1 cellular context compared by ENCODE assay signal in the genomic region with DNA sequence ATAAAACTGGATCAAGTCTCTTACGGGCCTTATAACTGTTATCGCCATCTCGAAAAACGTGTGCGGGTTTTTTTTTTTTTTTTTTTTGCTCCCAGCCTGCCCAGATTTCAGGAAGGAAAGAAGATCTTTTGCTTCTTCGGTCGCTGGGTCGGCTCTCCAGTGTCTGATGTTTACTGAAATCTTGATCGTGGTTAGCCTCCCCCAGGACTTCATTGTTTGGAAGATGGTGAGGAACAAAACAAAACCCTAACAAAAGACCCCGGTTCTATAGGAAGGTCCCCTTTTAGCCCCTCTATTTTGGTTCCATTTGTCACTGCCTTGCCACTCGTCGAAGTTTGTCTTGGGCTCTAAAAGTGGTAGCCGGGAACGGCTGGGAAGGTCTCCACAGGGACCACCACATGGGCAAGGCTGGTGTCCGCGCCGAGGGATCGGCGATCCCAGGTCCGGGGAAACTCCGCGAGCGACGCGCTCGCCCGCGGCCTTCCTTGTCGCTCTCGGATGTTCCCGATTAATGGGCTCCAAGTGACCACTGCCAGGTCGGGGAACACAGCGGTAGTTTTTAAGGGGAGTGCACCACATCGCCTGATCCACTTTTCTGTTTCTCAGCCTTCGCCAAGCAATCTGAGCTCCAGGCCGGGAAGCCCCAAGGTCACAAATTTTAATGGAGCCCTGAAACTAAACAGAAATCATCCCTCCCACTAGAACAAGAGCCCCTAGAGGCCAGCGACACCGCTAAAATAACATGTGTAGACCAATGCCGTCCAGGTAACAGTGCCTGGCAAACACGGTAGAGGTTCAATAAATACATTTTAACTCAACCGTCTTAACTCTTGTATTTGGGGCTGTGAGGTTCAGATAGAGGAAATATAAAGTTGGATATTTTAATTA.
TF ChIP-seq lines count a peak whose summit lies in the region.

No MANE protein-coding gene starts in this region.

TF ChIP-seq in HepG2, 621 proteins besides CTCF, POLR2A, EP300 and RAD21 (continued from another document and continues in another):
- no peak for TF ChIP-seq ZNF329 (CRISPR knock-in tag; IDR thresholded peaks at IDR 0.05; ENCODE audit: low read depth)
- 0 out of 2 replicates have a peak, but pooled peaks have one; percentile 84 for TF ChIP-seq ZSCAN20 (CRISPR knock-in tag; IDR thresholded peaks at IDR 0.05; ENCODE audit: borderline replicate concordance)
- TF ChIP-seq NCOR1 (IDR thresholded peaks at IDR 0.05; ENCODE audit: borderline replicate concordance, low read length) = no peak
- TF ChIP-seq ZNF180 (CRISPR knock-in tag; IDR thresholded peaks at IDR 0.05; ENCODE audit: borderline replicate concordance, low read depth) = no peak
- TF ChIP-seq NFYC (CRISPR knock-in tag; IDR thresholded peaks at IDR 0.05) = no peak
- no peak for TF ChIP-seq ZNF546 (CRISPR knock-in tag; conservative IDR thresholded peaks at IDR 0.05)
- no peak for TF ChIP-seq ZNF564 (CRISPR knock-in tag; IDR thresholded peaks at IDR 0.05)
- no peak; the same call in 1 of the 2 replicates for TF ChIP-seq ZNF335 (CRISPR knock-in tag; IDR thresholded peaks at IDR 0.05)
- TF ChIP-seq, protein P1, sequence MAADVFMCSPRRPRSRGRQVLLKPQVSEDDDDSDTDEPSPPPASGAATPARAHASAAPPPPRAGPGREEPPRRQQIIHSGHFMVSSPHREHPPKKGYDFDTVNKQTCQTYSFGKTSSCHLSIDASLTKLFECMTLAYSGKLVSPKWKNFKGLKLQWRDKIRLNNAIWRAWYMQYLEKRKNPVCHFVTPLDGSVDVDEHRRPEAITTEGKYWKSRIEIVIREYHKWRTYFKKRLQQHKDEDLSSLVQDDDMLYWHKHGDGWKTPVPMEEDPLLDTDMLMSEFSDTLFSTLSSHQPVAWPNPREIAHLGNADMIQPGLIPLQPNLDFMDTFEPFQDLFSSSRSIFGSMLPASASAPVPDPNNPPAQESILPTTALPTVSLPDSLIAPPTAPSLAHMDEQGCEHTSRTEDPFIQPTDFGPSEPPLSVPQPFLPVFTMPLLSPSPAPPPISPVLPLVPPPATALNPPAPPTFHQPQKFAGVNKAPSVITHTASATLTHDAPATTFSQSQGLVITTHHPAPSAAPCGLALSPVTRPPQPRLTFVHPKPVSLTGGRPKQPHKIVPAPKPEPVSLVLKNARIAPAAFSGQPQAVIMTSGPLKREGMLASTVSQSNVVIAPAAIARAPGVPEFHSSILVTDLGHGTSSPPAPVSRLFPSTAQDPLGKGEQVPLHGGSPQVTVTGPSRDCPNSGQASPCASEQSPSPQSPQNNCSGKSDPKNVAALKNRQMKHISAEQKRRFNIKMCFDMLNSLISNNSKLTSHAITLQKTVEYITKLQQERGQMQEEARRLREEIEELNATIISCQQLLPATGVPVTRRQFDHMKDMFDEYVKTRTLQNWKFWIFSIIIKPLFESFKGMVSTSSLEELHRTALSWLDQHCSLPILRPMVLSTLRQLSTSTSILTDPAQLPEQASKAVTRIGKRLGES (CRISPR knock-in tag; IDR thresholded peaks at IDR 0.05; ENCODE audit: borderline replicate concordance) = no peak
- TF ChIP-seq ELF1 (CRISPR knock-in tag; IDR thresholded peaks at IDR 0.05) = no peak
- no peak for TF ChIP-seq NFRKB (IDR thresholded peaks at IDR 0.05)
- TF ChIP-seq, protein P2, sequence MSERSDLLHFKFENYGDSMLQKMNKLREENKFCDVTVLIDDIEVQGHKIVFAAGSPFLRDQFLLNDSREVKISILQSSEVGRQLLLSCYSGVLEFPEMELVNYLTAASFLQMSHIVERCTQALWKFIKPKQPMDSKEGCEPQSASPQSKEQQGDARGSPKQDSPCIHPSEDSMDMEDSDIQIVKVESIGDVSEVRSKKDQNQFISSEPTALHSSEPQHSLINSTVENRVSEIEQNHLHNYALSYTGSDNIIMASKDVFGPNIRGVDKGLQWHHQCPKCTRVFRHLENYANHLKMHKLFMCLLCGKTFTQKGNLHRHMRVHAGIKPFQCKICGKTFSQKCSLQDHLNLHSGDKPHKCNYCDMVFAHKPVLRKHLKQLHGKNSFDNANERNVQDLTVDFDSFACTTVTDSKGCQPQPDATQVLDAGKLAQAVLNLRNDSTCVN (CRISPR knock-in tag; IDR thresholded peaks at IDR 0.05; ENCODE audit: borderline replicate concordance) = no peak
- 0 out of 2 replicates have a peak, but pooled peaks have one; percentile 45 for TF ChIP-seq RFX5 (IDR thresholded peaks at IDR 0.05; ENCODE audit: low read depth, low read length)
- TF ChIP-seq STAT5B (CRISPR knock-in tag; IDR thresholded peaks at IDR 0.05) = peak; percentile 49; the same call in 1 of the 2 replicates
- no peak for TF ChIP-seq AKAP8 (CRISPR knock-in tag; IDR thresholded peaks at IDR 0.05)
- no peak for TF ChIP-seq ZNF460 (CRISPR knock-in tag; IDR thresholded peaks at IDR 0.05; ENCODE audit: borderline replicate concordance)
- no peak for TF ChIP-seq SIX1 (CRISPR knock-in tag; IDR thresholded peaks at IDR 0.05; ENCODE audit: borderline replicate concordance)
- TF ChIP-seq DNMT1 (CRISPR knock-in tag; IDR thresholded peaks at IDR 0.05) = no peak
- TF ChIP-seq, protein P3, sequence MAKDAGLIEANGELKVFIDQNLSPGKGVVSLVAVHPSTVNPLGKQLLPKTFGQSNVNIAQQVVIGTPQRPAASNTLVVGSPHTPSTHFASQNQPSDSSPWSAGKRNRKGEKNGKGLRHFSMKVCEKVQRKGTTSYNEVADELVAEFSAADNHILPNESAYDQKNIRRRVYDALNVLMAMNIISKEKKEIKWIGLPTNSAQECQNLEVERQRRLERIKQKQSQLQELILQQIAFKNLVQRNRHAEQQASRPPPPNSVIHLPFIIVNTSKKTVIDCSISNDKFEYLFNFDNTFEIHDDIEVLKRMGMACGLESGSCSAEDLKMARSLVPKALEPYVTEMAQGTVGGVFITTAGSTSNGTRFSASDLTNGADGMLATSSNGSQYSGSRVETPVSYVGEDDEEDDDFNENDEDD (CRISPR knock-in tag; IDR thresholded peaks at IDR 0.05; ENCODE audit: borderline replicate concordance) = no peak
- TF ChIP-seq ZNF766 (CRISPR knock-in tag; IDR thresholded peaks at IDR 0.05; ENCODE audit: borderline replicate concordance) = no peak
- TF ChIP-seq LCORL (IDR thresholded peaks at IDR 0.05) = no peak
- TF ChIP-seq LCORL (CRISPR knock-in tag; IDR thresholded peaks at IDR 0.05) = 0 out of 2 replicates have a peak, but pooled peaks have one; percentile 14
- TF ChIP-seq, protein P4, sequence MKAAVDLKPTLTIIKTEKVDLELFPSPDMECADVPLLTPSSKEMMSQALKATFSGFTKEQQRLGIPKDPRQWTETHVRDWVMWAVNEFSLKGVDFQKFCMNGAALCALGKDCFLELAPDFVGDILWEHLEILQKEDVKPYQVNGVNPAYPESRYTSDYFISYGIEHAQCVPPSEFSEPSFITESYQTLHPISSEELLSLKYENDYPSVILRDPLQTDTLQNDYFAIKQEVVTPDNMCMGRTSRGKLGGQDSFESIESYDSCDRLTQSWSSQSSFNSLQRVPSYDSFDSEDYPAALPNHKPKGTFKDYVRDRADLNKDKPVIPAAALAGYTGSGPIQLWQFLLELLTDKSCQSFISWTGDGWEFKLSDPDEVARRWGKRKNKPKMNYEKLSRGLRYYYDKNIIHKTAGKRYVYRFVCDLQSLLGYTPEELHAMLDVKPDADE (CRISPR knock-in tag; IDR thresholded peaks at IDR 0.05) = no peak
- no peak for TF ChIP-seq ZNF121 (CRISPR knock-in tag; IDR thresholded peaks at IDR 0.05)
- no peak for TF ChIP-seq ATF7-NPFF (CRISPR knock-in tag; IDR thresholded peaks at IDR 0.05; ENCODE audit: low read depth)
- TF ChIP-seq HNRNPLL (IDR thresholded peaks at IDR 0.05; ENCODE audit: low read depth, low read length, poor library complexity, severe bottlenecking) = peak; percentile 55
- TF ChIP-seq FOXA3 (CRISPR knock-in tag; IDR thresholded peaks at IDR 0.05) = peak; percentile 5; the same call in 1 of the 2 replicates
- TF ChIP-seq, protein P5, sequence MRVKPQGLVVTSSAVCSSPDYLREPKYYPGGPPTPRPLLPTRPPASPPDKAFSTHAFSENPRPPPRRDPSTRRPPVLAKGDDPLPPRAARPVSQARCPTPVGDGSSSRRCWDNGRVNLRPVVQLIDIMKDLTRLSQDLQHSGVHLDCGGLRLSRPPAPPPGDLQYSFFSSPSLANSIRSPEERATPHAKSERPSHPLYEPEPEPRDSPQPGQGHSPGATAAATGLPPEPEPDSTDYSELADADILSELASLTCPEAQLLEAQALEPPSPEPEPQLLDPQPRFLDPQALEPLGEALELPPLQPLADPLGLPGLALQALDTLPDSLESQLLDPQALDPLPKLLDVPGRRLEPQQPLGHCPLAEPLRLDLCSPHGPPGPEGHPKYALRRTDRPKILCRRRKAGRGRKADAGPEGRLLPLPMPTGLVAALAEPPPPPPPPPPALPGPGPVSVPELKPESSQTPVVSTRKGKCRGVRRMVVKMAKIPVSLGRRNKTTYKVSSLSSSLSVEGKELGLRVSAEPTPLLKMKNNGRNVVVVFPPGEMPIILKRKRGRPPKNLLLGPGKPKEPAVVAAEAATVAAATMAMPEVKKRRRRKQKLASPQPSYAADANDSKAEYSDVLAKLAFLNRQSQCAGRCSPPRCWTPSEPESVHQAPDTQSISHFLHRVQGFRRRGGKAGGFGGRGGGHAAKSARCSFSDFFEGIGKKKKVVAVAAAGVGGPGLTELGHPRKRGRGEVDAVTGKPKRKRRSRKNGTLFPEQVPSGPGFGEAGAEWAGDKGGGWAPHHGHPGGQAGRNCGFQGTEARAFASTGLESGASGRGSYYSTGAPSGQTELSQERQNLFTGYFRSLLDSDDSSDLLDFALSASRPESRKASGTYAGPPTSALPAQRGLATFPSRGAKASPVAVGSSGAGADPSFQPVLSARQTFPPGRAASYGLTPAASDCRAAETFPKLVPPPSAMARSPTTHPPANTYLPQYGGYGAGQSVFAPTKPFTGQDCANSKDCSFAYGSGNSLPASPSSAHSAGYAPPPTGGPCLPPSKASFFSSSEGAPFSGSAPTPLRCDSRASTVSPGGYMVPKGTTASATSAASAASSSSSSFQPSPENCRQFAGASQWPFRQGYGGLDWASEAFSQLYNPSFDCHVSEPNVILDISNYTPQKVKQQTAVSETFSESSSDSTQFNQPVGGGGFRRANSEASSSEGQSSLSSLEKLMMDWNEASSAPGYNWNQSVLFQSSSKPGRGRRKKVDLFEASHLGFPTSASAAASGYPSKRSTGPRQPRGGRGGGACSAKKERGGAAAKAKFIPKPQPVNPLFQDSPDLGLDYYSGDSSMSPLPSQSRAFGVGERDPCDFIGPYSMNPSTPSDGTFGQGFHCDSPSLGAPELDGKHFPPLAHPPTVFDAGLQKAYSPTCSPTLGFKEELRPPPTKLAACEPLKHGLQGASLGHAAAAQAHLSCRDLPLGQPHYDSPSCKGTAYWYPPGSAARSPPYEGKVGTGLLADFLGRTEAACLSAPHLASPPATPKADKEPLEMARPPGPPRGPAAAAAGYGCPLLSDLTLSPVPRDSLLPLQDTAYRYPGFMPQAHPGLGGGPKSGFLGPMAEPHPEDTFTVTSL (CRISPR knock-in tag; IDR thresholded peaks at IDR 0.05; ENCODE audit: borderline replicate concordance) = 0 out of 2 replicates have a peak, but pooled peaks have one; percentile 22
- no peak for TF ChIP-seq ZNF3 (CRISPR knock-in tag; IDR thresholded peaks at IDR 0.05)
- no peak for TF ChIP-seq ZNF224 (CRISPR knock-in tag; IDR thresholded peaks at IDR 0.05)
- no peak; the same call in 1 of the 2 replicates for TF ChIP-seq IRF2 (CRISPR knock-in tag; IDR thresholded peaks at IDR 0.05)
- TF ChIP-seq, protein P6, sequence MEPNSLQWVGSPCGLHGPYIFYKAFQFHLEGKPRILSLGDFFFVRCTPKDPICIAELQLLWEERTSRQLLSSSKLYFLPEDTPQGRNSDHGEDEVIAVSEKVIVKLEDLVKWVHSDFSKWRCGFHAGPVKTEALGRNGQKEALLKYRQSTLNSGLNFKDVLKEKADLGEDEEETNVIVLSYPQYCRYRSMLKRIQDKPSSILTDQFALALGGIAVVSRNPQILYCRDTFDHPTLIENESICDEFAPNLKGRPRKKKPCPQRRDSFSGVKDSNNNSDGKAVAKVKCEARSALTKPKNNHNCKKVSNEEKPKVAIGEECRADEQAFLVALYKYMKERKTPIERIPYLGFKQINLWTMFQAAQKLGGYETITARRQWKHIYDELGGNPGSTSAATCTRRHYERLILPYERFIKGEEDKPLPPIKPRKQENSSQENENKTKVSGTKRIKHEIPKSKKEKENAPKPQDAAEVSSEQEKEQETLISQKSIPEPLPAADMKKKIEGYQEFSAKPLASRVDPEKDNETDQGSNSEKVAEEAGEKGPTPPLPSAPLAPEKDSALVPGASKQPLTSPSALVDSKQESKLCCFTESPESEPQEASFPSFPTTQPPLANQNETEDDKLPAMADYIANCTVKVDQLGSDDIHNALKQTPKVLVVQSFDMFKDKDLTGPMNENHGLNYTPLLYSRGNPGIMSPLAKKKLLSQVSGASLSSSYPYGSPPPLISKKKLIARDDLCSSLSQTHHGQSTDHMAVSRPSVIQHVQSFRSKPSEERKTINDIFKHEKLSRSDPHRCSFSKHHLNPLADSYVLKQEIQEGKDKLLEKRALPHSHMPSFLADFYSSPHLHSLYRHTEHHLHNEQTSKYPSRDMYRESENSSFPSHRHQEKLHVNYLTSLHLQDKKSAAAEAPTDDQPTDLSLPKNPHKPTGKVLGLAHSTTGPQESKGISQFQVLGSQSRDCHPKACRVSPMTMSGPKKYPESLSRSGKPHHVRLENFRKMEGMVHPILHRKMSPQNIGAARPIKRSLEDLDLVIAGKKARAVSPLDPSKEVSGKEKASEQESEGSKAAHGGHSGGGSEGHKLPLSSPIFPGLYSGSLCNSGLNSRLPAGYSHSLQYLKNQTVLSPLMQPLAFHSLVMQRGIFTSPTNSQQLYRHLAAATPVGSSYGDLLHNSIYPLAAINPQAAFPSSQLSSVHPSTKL (CRISPR knock-in tag; IDR thresholded peaks at IDR 0.05) = no peak
- 0 out of 2 replicates have a peak, but pooled peaks have one; percentile 21 for TF ChIP-seq TSC22D2 (CRISPR knock-in tag; IDR thresholded peaks at IDR 0.05; ENCODE audit: borderline replicate concordance)
